ENCODE assay signal across 31 cellular contexts in genomic region chr9:94281101-94281500, GRCh38. TPM values are rescaled to one million over a fixed set of nuclear protein-coding genes. Genes with fewer than 3 reads are reported as not detected.
"Had no signal": no experiment of that assay in that cellular context is flagged by ENCODE, and none has a peak within 500 bp of the region (broad histone marks: within the 10 kb centered on the region; RNA-seq: fewer than 3 reads in every experiment).

No MANE protein-coding gene starts in this region.

- H3K27ac Mint-ChIP-seq: stimulated activated memory B cell treated with anti-CD40 and anti-IgM and Interleukin-4, amounts not matched to agents 10 μg/mL and 1 μg/mL and 100 μg/mL, for 72 hours; stimulated activated naive B cell treated with anti-CD40 and anti-IgM and Interleukin-4, amounts not matched to agents 10 μg/mL and 1 μg/mL and 100 μg/mL, for 72 hours; stimulated activated naive CD8-positive, alpha-beta T cell treated with anti-CD3 and anti-CD28 coated beads, Interleukin-15, amount 100 ng/mL, for 72 hours; stimulated activated naive CD8-positive, alpha-beta T cell treated with anti-CD3 and anti-CD28 coated beads, Interleukin-15, Interleukin-2, amounts not matched to agents 100 ng/mL and 50 ng/mL, for 24 hours; type B pancreatic cell had no signal

- H3K27ac ChIP-seq: stomach, suprapubic skin, testis, thoracic aorta, thyroid gland, tibial artery, tibial nerve, transverse colon, upper lobe of left lung, upper lobe of right lung, uterus, vagina had no signal

- H3K4me1 Mint-ChIP-seq: stimulated activated naive CD8-positive, alpha-beta T cell treated with anti-CD3 and anti-CD28 coated beads, Interleukin-15, amount 100 ng/mL, for 72 hours had no signal

- H3K4me3 Mint-ChIP-seq: stimulated activated memory B cell treated with anti-CD40 and anti-IgM and Interleukin-4, amounts not matched to agents 10 μg/mL and 1 μg/mL and 100 μg/mL, for 72 hours; stimulated activated naive B cell treated with anti-CD40 and anti-IgM and Interleukin-4, amounts not matched to agents 10 μg/mL and 1 μg/mL and 100 μg/mL, for 72 hours; stimulated activated naive CD8-positive, alpha-beta T cell treated with anti-CD3 and anti-CD28 coated beads, Interleukin-15, amount 100 ng/mL, for 72 hours; stimulated activated naive CD8-positive, alpha-beta T cell treated with anti-CD3 and anti-CD28 coated beads, Interleukin-15, Interleukin-2, amounts not matched to agents 100 ng/mL and 50 ng/mL, for 24 hours; type B pancreatic cell had no signal

- DNase-seq: stimulated activated CD4-positive, alpha-beta T cell treated with anti-CD3 and anti-CD28 coated beads, Interleukin-1b, Interleukin-23, amount 100 ng/mL, for 48 hours; stimulated activated CD4-positive, alpha-beta T cell treated with anti-CD3 and anti-CD28 coated beads, Interleukin-2, amount 100 ng/mL, for 24 hours; stimulated activated CD4-positive, alpha-beta T cell treated with anti-CD3 and anti-CD28 coated beads, Interleukin-2, amount 100 ng/mL, for 48 hours; stimulated activated CD4-positive, alpha-beta T cell treated with anti-CD3 and anti-CD28 coated beads, Interleukin-4, amount 100 ng/mL, for 24 hours; stimulated activated CD8-positive, alpha-beta memory T cell treated with anti-CD3 and anti-CD28 coated beads, Interleukin-4, amount 100 ng/mL, for 48 hours; stimulated activated naive B cell treated with anti-CD40 and anti-IgM and Interleukin-4, amounts not matched to agents 10 μg/mL and 1 μg/mL and 100 μg/mL, for 72 hours; stimulated activated naive CD4-positive, alpha-beta T cell; stimulated activated naive CD4-positive, alpha-beta T cell treated with Interleukin-2 at 50 U/mL for 16 hours; stimulated activated naive CD8-positive, alpha-beta T cell treated with anti-CD3 and anti-CD28 coated beads, Interleukin-15, amount 100 ng/mL, for 72 hours; stimulated activated naive CD8-positive, alpha-beta T cell treated with anti-CD3 and anti-CD28 coated beads, Interleukin-15, Interleukin-2, amounts not matched to agents 100 U/mL and 50 U/mL, for 24 hours; stomach; substantia nigra; testis; thyroid gland; tibial artery; transverse colon; upper lobe of left lung; upper lobe of right lung; uterus had no signal

- H3K9me3 ChIP-seq: suprapubic skin, testis, thoracic aorta, thyroid gland, tibial artery, tibial nerve, transverse colon, upper lobe of right lung, uterus, vagina had no signal

- FAIRE-seq: urothelium cell line had no signal

- H3K27me3 ChIP-seq: stomach, suprapubic skin, testis, thyroid gland, tibial artery, tibial nerve, transverse colon, upper lobe of left lung, upper lobe of right lung, uterus, vagina had no signal

- ATAC-seq: stimulated activated memory B cell treated with anti-CD40 and anti-IgM and Interleukin-4, amounts not matched to agents 10 μg/mL and 1 μg/mL and 100 μg/mL, for 72 hours; stimulated activated naive B cell treated with anti-CD40 and anti-IgM and Interleukin-4, amounts not matched to agents 10 μg/mL and 1 μg/mL and 100 μg/mL, for 72 hours; stimulated activated naive CD8-positive, alpha-beta T cell treated with anti-CD3 and anti-CD28 coated beads, Interleukin-15, amount 100 ng/mL, for 72 hours; stimulated activated naive CD8-positive, alpha-beta T cell treated with anti-CD3 and anti-CD28 coated beads, Interleukin-15, Interleukin-2, amounts not matched to agents 100 U/mL and 50 U/mL, for 24 hours; upper lobe of right lung had no signal

- H3K36me3 ChIP-seq: uterus had no signal

- H3K4me3 ChIP-seq: stomach, suprapubic skin, testis, thoracic aorta, thyroid gland, tibial artery, tibial nerve, transverse colon, upper lobe of left lung, upper lobe of right lung, uterus, vagina had no signal

- H3K4me1 ChIP-seq: suprapubic skin, testis, thyroid gland, tibial artery, tibial nerve, upper lobe of left lung, upper lobe of right lung, uterus, vagina had no signal

- H3K27me3 Mint-ChIP-seq: stimulated activated memory B cell treated with anti-CD40 and anti-IgM and Interleukin-4, amounts not matched to agents 10 μg/mL and 1 μg/mL and 100 μg/mL, for 72 hours; stimulated activated naive B cell treated with anti-CD40 and anti-IgM and Interleukin-4, amounts not matched to agents 10 μg/mL and 1 μg/mL and 100 μg/mL, for 72 hours; stimulated activated naive CD8-positive, alpha-beta T cell treated with anti-CD3 and anti-CD28 coated beads, Interleukin-15, amount 100 ng/mL, for 72 hours; stimulated activated naive CD8-positive, alpha-beta T cell treated with anti-CD3 and anti-CD28 coated beads, Interleukin-15, Interleukin-2, amounts not matched to agents 100 ng/mL and 50 ng/mL, for 24 hours; type B pancreatic cell had no signal

RNA-seq across cellular contexts. Expression of gene NUTM2F, which starts 47.3 kb away (rescaled TPM):
- total RNA-seq: stomach, subcutaneous adipose tissue, temporal lobe, thoracic aorta, thyroid gland, transverse colon, upper lobe of left lung, upper lobe of right lung, ureter, urinary bladder, uterus, vagina had no signal
- polyA plus RNA-seq: stomach, urinary bladder had no signal
